In genomic region chr4:152028131-152028530, GRCh38 we compare ENCODE assay signal across 14 cellular contexts.
"Had no signal": no experiment of that assay in that cellular context is flagged by ENCODE, and none has a peak within 500 bp of the region (broad histone marks: within the 10 kb centered on the region; RNA-seq: fewer than 3 reads in every experiment).

No MANE protein-coding gene starts in this region.

- DNase-seq: activated CD4-positive, alpha-beta T cell treated with anti-CD3 and anti-CD28 coated beads, Interleukin-2, amount 50 U/mL, for 1 hour; activated CD8-positive, alpha-beta memory T cell treated with anti-CD3 and anti-CD28 coated beads for 24 hours; activated naive CD4-positive, alpha-beta T cell; activated naive CD8-positive, alpha-beta T cell treated with anti-CD3 and anti-CD28 coated beads, Interleukin-2, amount 10 ng/mL, durations not matched to agents 7 days and 5 days; effector CD8-positive, alpha-beta T cell; foreskin fibroblast; kidney glomerular epithelial cell; occipital lobe; stimulated activated CD4-positive, alpha-beta T cell treated with anti-CD3 and anti-CD28 coated beads, Interleukin-15, amount 100 ng/mL, for 24 hours; stimulated activated CD4-positive, alpha-beta T cell treated with anti-CD3 and anti-CD28 coated beads, Interleukin-4, amount 100 ng/mL, for 1 hour; stimulated activated naive CD4-positive, alpha-beta T cell; tibial artery had no signal

- ATAC-seq: activated CD4-positive, CD25-positive, alpha-beta regulatory T cell treated with anti-CD3 and anti-CD28 coated beads, Interleukin-2, amount 50 U/mL, for 24 hours; natural killer cell treated with Interleukin-12 subunit alpha and Interleukin-12 subunit beta and Interleukin-15 and Interleukin-18, amount 100 ng/mL, for 72 hours had no signal
